ENCODE assay signal across 8 cellular contexts in genomic region chr22:22942511-22943329, GRCh38. TPM values are rescaled to one million over a fixed set of nuclear protein-coding genes. Genes with fewer than 3 reads are reported as not detected.
DNase-seq lines count a peak whose midpoint lies in the region; ATAC-seq lines count a peak whose summit lies in the region.

No MANE protein-coding gene starts in this region.

- H3K27ac Mint-ChIP-seq in T-cell, result no peak overlapping the region

- POLR2A ChIA-PET in T-cell (lab: Charles Lee), result no interaction called here

- peak; percentile 59 for DNase-seq in EL
- DNase-seq in LoVo (ENCODE audit: low spot score), result peak; percentile 31
- DNase-seq in T-cell, result peak; percentile 34 to 78 (median 68)
- DNase-seq in amniotic epithelial cell (ENCODE audit: low read depth), result peak; percentile 58
- DNase-seq in iPS-NIHi11 (ENCODE audit: low spot score), result peak; percentile 85
- DNase-seq in stimulated activated CD4-positive, alpha-beta T cell treated with anti-CD3 and anti-CD28 coated beads, Interleukin-15, amount 100 ng/mL, for 24 hours, result peak; percentile 88
- DNase-seq in GM19240 (ENCODE audit: insufficient read length, low spot score), result no peak

- no peaks in the 10 kb centered on the region for H3K9me3 Mint-ChIP-seq in T-cell

- CTCF ChIA-PET in T-cell (lab: Charles Lee), result interaction anchor here in 1 of 2 donors (0.5 to 0.6 kb wide), 2 partner anchors 127 to 237 kb away, joined by 4 read pairs; partner anchors contain the start of gene GNAZ

- ATAC-seq in T-cell (replicated peaks in 1 of 4) (peak; percentile 75 to 79 (median 77)), GM18867 (IDR thresholded peaks at IDR 0.05; ENCODE audit: unreplicated experiment) (no peak)

- no peaks in the 10 kb centered on the region for H3K36me3 Mint-ChIP-seq in T-cell

- no peak overlapping the region for H3K4me3 Mint-ChIP-seq in T-cell

- peaks cover 2 to 9% (median 6%) of the 10 kb centered on the region in 3 donors for H3K4me1 Mint-ChIP-seq in T-cell

- no peaks in the 10 kb centered on the region for H3K27me3 Mint-ChIP-seq in T-cell

RNA-seq across cellular contexts. Expression of gene IGLL5, which starts 55.1 kb away (rescaled TPM):
- total RNA-seq in T-cell, result 1 to 10 TPM in 3 of 5 donors, under 1 TPM in 2; 0.35 to 2.9 (median 2.1) TPM
